ENCODE assay signal across 1 cellular context in genomic region chr1:225954753-225955152, GRCh38.
TF ChIP-seq lines count a peak whose summit lies in the region.

No MANE protein-coding gene starts in this region.

TF ChIP-seq in HEK293, 187 proteins besides CTCF, POLR2A, EP300 and RAD21 (continued from another document):
- TF ChIP-seq PRDM10 (tag by site-specific recombination; IDR thresholded peaks at IDR 0.05) = no peak
- TF ChIP-seq ELK4 (IDR thresholded peaks at IDR 0.05; ENCODE audit: borderline replicate concordance, low read depth, low read length) = no peak
